In genomic region chr1:61043010-61043820, GRCh38 we compare ENCODE assay signal across 8 cellular contexts. TPM values are rescaled to one million over a fixed set of nuclear protein-coding genes. Genes with fewer than 3 reads are reported as not detected.
DNase-seq lines count a peak whose midpoint lies in the region; ATAC-seq and TF ChIP-seq lines count a peak whose summit lies in the region.

No MANE protein-coding gene starts in this region.

- DNase-seq in ELR (ENCODE audit: low read depth) (peak; percentile 62), NCI-H774 (lab: John Stamatoyannopoulos, UW) (peak; percentile 78), erythroblast (lab: John Stamatoyannopoulos, UW) (peak; percentile 91 to 94), mucosa of gallbladder (ENCODE audit: low spot score) (peak; percentile 88)
- peak; percentile 88 for DNase-seq in activated T-cell treated with anti-CD3 and anti-CD28 coated beads, Interleukin-2, amount 50 U/mL, for 1 hour
- DNase-seq in stimulated activated CD8-positive, alpha-beta memory T cell treated with anti-CD3 and anti-CD28 coated beads, Interleukin-2, amount 100 ng/mL, for 48 hours (ENCODE audit: low read depth in 2 of 2) = peak; percentile 82 to 83

- peak; percentile 65 for ATAC-seq in HG03064 (IDR thresholded peaks at IDR 0.05; ENCODE audit: low read depth, unreplicated experiment)
- no peak for ATAC-seq in GM18498 (IDR thresholded peaks at IDR 0.05; ENCODE audit: unreplicated experiment)

- TF ChIP-seq POLR2A in erythroblast (IDR thresholded peaks at IDR 0.05; ENCODE audit: low read length) = no peak

RNA-seq across cellular contexts. Expression of gene NFIA, which starts 39.1 kb away (rescaled TPM):
- total RNA-seq in mucosa of gallbladder = 82.8 TPM
